In genomic region chr15:101058735-101059134, GRCh38 we compare ENCODE assay signal across 16 cellular contexts.
"Had no signal": no experiment of that assay in that cellular context is flagged by ENCODE, and none has a peak within 500 bp of the region (broad histone marks: within the 10 kb centered on the region; RNA-seq: fewer than 3 reads in every experiment).

No MANE protein-coding gene starts in this region.

- DNase-seq: activated CD4-positive, alpha-beta T cell treated with anti-CD3 and anti-CD28 coated beads for 4 hours; activated naive CD4-positive, alpha-beta T cell treated with anti-CD3 and anti-CD28 coated beads for 36 hours; activated naive CD8-positive, alpha-beta T cell treated with anti-CD3 and anti-CD28 coated beads, Interleukin-2, amount 50 U/mL, for 24 hours; aorta; hippocampal formation; kidney; left ventricle myocardium inferior; right cardiac atrium; small intestine; thyroid gland had no signal

- ATAC-seq: activated naive CD8-positive, alpha-beta T cell treated with anti-CD3 and anti-CD28 coated beads, Interleukin-2, amount 50 U/mL, for 24 hours; esophagus mucosa; naive thymus-derived CD8-positive, alpha-beta T cell; right cardiac atrium; WTC11 had no signal

- H3K27me3 ChIP-seq: neutrophil, thyroid gland had no signal

- H3K4me3 ChIP-seq: left ventricle myocardium inferior, thyroid gland had no signal

- H3K27ac ChIP-seq: left ventricle myocardium inferior, thyroid gland had no signal

- FAIRE-seq: endometrium, kidney, small intestine, urothelium cell line had no signal
